In the genomic region with DNA sequence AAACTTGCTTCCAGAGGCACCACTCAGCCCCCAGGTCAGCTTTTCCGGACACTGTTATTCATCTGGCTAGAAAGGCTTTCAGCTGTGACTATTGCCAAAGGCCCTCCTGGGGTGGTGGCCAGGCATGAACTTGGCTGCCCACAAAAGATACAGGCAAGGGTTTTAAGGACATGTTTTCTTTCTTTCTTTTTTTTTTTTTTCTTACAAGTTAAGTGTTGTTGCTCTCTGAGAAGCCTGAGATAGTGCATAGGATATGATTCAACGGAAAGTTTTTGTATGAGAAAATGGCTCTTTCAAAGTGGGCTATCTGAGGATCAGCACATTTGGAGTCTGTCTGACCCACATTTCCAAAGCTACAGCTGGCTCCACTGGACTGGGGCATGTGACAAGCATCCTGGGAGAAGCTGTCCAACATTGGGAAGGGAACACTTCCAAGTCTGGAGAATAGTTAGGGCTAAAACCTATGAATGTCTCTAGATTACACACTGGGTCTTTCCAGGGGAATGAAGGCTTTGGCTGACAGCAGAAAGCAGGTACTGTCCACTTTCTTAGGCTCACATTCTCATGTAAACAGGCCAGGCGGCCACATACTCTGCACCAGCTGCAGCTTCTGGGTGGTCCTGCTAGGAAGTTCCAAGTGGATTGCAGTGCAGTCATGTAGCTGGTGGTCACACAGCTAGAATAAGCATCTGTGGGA, we compare ENCODE assay signal across 11 cellular contexts.
DNase-seq lines count a peak whose midpoint lies in the region; ATAC-seq and TF ChIP-seq lines count a peak whose summit lies in the region.
"Had no signal": no experiment of that assay in that cellular context is flagged by ENCODE, and none has a peak within 500 bp of the region (broad histone marks: within the 10 kb centered on the region; RNA-seq: fewer than 3 reads in every experiment).

No MANE protein-coding gene starts in this region.

- CTCF ChIA-PET in SK-N-SH (lab: Yijun Ruan, JAX) = interaction anchor here (1.1 to 1.7 kb wide), 2 partner anchors 15 to 676 kb away, joined by 3 to 8 read pairs; no protein-coding TSS in a partner anchor

- no peaks in the 10 kb centered on the region for H3K9me3 ChIP-seq in SK-N-SH
- no peaks in the 10 kb centered on the region for H3K9me3 ChIP-seq in heart left ventricle
- H3K9me3 ChIP-seq in ovary = no peaks in the 10 kb centered on the region
- H3K9me3 ChIP-seq: A549 had no signal

- WGBS in SK-N-SH (ENCODE audit: low lambda C conversion rate) = 40% methylated on average over 3 of the region's 3 CpGs
- 39 to 54% (median 47%) methylated on average over 3 of the region's 3 CpGs for WGBS in heart left ventricle, 4 donors
- 12 to 17% (median 16%) methylated on average over 3 of the region's 3 CpGs for WGBS in ovary, 3 donors

- TF ChIP-seq POLR2A in heart left ventricle (IDR thresholded peaks at IDR 0.05) = no peak
- TF ChIP-seq POLR2A in ovary (IDR thresholded peaks at IDR 0.05) = no peak

- H3K27me3 ChIP-seq in ACC112 (ENCODE audit: insufficient read depth, low read length) (no peaks in the 10 kb centered on the region), SK-N-SH (ENCODE audit: insufficient read depth) (no peaks in the 10 kb centered on the region), heart left ventricle (no peaks in the 10 kb centered on the region), ovary (no peaks in the 10 kb centered on the region)

- no peak for TF ChIP-seq CTCF in SK-N-SH (IDR thresholded peaks at IDR 0.05)
- no peak for TF ChIP-seq CTCF in heart left ventricle (IDR thresholded peaks at IDR 0.05)
- TF ChIP-seq CTCF in ovary (IDR thresholded peaks at IDR 0.05) = no peak

- H3K9me2 ChIP-seq in SK-N-SH = no peaks in the 10 kb centered on the region

- DNase-seq in SK-N-SH = no peak
- DNase-seq in heart left ventricle = peak; percentile 49 to 68 (median 66)
- DNase-seq in ovary = peak in 3 of 5 donors; percentile 18 to 49 (median 39)
- DNase-seq in NCI-H524 treated with DMSO at 0.1 percent for 48 hours (lab: John Stamatoyannopoulos, UW) = no peak
- DNase-seq in SKM-1 treated with dmso at 0.1 percent for 144 hours (lab: John Stamatoyannopoulos, UW; ENCODE audit: unreplicated experiment) = no peak
- DNase-seq: activated naive CD4-positive, alpha-beta T cell treated with anti-CD3 and anti-CD28 coated beads, Interleukin-2, amount 50 U/mL, for 16 hours; NCI-H510A treated with DMSO at 0.1 percent for 48 hours had no signal

- no peak overlapping the region for H3K4me3 ChIP-seq in ACC112 (ENCODE audit: low read depth, low read length)
- no peak overlapping the region for H3K4me3 ChIP-seq in SK-N-SH (ENCODE audit: low read depth in 2 of 2, low read length in 1 of 2)
- no peak overlapping the region for H3K4me3 ChIP-seq in heart left ventricle
- H3K4me3 ChIP-seq in ovary = no peak overlapping the region
- H3K4me3 ChIP-seq: A549 had no signal

- peak overlapping the region; percentile 53 for H2AFZ ChIP-seq in ACC112 (ENCODE audit: low read length, unreplicated experiment)
- peak overlapping the region; percentile 89 for H2AFZ ChIP-seq in SK-N-SH (ENCODE audit: low read depth)

- POLR2A ChIA-PET in SK-N-SH (lab: Yijun Ruan, JAX) = no interaction called here

- H3F3A ChIP-seq in SK-N-SH (replicated peaks; ENCODE audit: insufficient read depth) = peaks cover 20% of the 10 kb centered on the region

- no peak for TF ChIP-seq EP300 in SK-N-SH (IDR thresholded peaks at IDR 0.05; ENCODE audit: borderline replicate concordance in 1 of 2, low read depth in 1 of 2, low read length in 1 of 2)
- no peak for TF ChIP-seq EP300 in ovary (IDR thresholded peaks at IDR 0.05)

- peak overlapping the region; percentile 14; the same call in 1 of the 2 replicates for H3K27ac ChIP-seq in ACC112 (ENCODE audit: low read depth, low read length)
- peak overlapping the region in 1 of 2 experiments; percentile 88; a peak in 2 of 4 replicates for H3K27ac ChIP-seq in SK-N-SH (ENCODE audit: low read depth in 2 of 2, low read length in 1 of 2)
- H3K27ac ChIP-seq in heart left ventricle = peak overlapping the region in 11 of 12 donors; percentile 17 to 55 (median 48)
- H3K27ac ChIP-seq in ovary = no peak overlapping the region
- H3K27ac ChIP-seq: A549 had no signal

- intact Hi-C loops in heart left ventricle (cut with DNase I) (no loop called here), ovary (cut with DNase I) (no loop called here)

- ATAC-seq in heart left ventricle = peak; percentile 82 to 93 (median 91)
- ATAC-seq in GM18907 (IDR thresholded peaks at IDR 0.05; ENCODE audit: unreplicated experiment) = no peak
- ATAC-seq in GM19397 (IDR thresholded peaks at IDR 0.05; ENCODE audit: unreplicated experiment) = no peak
- ATAC-seq: A549 had no signal

- TF ChIP-seq RAD21 in SK-N-SH (IDR thresholded peaks at IDR 0.05; ENCODE audit: low read length) = no peak

- H3K4me1 ChIP-seq in ACC112 (ENCODE audit: control insufficient read depth, insufficient read depth, low read length, unreplicated experiment) (peaks cover 24% of the 10 kb centered on the region), SK-N-SH (ENCODE audit: control insufficient read depth in 1 of 2, insufficient read depth in 2 of 2, low read depth in 1 of 2, low read length in 1 of 2) (peaks cover 0 to 12% of the 10 kb centered on the region in 2 experiments; a peak in 1 of 4 replicates), heart left ventricle (peaks cover 0 to 24% (median 6%) of the 10 kb centered on the region in 12 donors), ovary (ENCODE audit: insufficient read depth) (peaks cover 4% of the 10 kb centered on the region)
- H3K4me1 ChIP-seq: A549 had no signal

- H4K20me1 ChIP-seq in SK-N-SH (ENCODE audit: insufficient read depth) = no peaks in the 10 kb centered on the region

- no peaks in the 10 kb centered on the region for H3K79me2 ChIP-seq in ACC112 (ENCODE audit: control insufficient read depth, insufficient read depth, low read length, unreplicated experiment)
- H3K79me2 ChIP-seq in SK-N-SH (ENCODE audit: insufficient read depth) = no peaks in the 10 kb centered on the region

- no peaks in the 10 kb centered on the region for H3K36me3 ChIP-seq in ACC112 (ENCODE audit: insufficient read depth, low read length)
- H3K36me3 ChIP-seq in SK-N-SH (replicated peaks in 1 of 2; ENCODE audit: control insufficient read depth in 1 of 2, insufficient read depth in 2 of 2, low read length in 1 of 2) = no peaks in the 10 kb centered on the region
- H3K36me3 ChIP-seq in heart left ventricle = no peaks in the 10 kb centered on the region
- no peaks in the 10 kb centered on the region for H3K36me3 ChIP-seq in ovary

- peak overlapping the region; percentile 32 for H3K4me2 ChIP-seq in SK-N-SH
- H3K4me2 ChIP-seq: A549 had no signal

- peak overlapping the region; percentile 37; the same call in 1 of the 2 replicates for H3K9ac ChIP-seq in SK-N-SH

TF ChIP-seq in SK-N-SH, 30 proteins besides CTCF, POLR2A, EP300 and RAD21:
- TF ChIP-seq TCF12 (IDR thresholded peaks at IDR 0.05) (peak; percentile 65), NFIC (IDR thresholded peaks at IDR 0.05; ENCODE audit: borderline replicate concordance) (peak; percentile 60), RXRA (IDR thresholded peaks at IDR 0.05; ENCODE audit: borderline replicate concordance, low read depth) (0 out of 2 replicates have a peak, but pooled peaks have one; percentile 45), TEAD4 (IDR thresholded peaks at IDR 0.05; ENCODE audit: borderline replicate concordance, insufficient read depth) (peak; percentile 30; the same call in 1 of the 2 replicates), JUND (IDR thresholded peaks at IDR 0.05) (peak; percentile 16; the same call in 1 of the 2 replicates), MXI1 (IDR thresholded peaks at IDR 0.05; ENCODE audit: low read depth, low read length) (no peak)
- TF ChIP-seq, protein P1, sequence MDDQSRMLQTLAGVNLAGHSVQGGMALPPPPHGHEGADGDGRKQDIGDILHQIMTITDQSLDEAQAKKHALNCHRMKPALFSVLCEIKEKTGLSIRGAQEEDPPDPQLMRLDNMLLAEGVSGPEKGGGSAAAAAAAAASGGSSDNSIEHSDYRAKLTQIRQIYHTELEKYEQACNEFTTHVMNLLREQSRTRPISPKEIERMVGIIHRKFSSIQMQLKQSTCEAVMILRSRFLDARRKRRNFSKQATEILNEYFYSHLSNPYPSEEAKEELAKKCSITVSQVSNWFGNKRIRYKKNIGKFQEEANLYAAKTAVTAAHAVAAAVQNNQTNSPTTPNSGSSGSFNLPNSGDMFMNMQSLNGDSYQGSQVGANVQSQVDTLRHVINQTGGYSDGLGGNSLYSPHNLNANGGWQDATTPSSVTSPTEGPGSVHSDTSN (IDR thresholded peaks at IDR 0.05) = peak; percentile 22
- TF ChIP-seq, protein P2, sequence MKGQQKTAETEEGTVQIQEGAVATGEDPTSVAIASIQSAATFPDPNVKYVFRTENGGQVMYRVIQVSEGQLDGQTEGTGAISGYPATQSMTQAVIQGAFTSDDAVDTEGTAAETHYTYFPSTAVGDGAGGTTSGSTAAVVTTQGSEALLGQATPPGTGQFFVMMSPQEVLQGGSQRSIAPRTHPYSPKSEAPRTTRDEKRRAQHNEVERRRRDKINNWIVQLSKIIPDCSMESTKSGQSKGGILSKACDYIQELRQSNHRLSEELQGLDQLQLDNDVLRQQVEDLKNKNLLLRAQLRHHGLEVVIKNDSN (IDR thresholded peaks at IDR 0.05; ENCODE audit: borderline replicate concordance, low read depth) = peak; percentile 16; the same call in 1 of the 2 replicates
- TF ChIP-seq, protein P3, sequence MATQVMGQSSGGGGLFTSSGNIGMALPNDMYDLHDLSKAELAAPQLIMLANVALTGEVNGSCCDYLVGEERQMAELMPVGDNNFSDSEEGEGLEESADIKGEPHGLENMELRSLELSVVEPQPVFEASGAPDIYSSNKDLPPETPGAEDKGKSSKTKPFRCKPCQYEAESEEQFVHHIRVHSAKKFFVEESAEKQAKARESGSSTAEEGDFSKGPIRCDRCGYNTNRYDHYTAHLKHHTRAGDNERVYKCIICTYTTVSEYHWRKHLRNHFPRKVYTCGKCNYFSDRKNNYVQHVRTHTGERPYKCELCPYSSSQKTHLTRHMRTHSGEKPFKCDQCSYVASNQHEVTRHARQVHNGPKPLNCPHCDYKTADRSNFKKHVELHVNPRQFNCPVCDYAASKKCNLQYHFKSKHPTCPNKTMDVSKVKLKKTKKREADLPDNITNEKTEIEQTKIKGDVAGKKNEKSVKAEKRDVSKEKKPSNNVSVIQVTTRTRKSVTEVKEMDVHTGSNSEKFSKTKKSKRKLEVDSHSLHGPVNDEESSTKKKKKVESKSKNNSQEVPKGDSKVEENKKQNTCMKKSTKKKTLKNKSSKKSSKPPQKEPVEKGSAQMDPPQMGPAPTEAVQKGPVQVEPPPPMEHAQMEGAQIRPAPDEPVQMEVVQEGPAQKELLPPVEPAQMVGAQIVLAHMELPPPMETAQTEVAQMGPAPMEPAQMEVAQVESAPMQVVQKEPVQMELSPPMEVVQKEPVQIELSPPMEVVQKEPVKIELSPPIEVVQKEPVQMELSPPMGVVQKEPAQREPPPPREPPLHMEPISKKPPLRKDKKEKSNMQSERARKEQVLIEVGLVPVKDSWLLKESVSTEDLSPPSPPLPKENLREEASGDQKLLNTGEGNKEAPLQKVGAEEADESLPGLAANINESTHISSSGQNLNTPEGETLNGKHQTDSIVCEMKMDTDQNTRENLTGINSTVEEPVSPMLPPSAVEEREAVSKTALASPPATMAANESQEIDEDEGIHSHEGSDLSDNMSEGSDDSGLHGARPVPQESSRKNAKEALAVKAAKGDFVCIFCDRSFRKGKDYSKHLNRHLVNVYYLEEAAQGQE (IDR thresholded peaks at IDR 0.05; ENCODE audit: low read depth, low read length) = no peak

Comparison
In these comparisons a context has a peak if more than half of its experiments do, and no peak if none do; other contexts are left out.
1. H3K27ac ChIP-seq: peak in ACC112 (single experiment) and heart left ventricle (11 of 12); none in ovary (0 of 2).
2. DNase-seq: peak in heart left ventricle (5 of 5) and ovary (3 of 5); none in SK-N-SH (single experiment), NCI-H524 treated with DMSO at 0.1 percent for 48 hours (single experiment) and SKM-1 treated with dmso at 0.1 percent for 144 hours (single experiment).
3. ATAC-seq: peak in heart left ventricle (4 of 4); none in GM18907 (single experiment) and GM19397 (single experiment).